ENCODE assay signal across 1 cellular context in the genomic region with DNA sequence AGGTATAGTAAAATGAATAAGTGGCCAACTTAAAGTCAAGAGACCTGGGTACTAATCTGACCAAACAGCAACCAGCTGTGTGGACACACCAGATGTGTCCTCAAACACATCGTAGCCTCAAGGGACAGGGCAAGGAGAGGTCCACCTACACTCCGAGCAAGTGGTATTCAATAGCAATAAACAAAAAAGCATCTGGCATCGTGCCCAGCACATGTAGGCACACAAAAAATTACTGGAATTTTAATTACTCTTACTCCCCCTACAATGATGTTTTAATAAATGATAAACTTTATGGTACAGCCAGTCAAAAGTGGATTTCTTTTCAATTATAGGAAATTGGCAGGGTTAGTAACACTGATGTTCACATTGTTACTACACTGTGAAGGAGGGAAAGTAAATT.
A peak's percentile ranks its signal among the peaks of the same experiment; 100 is the strongest.
TF ChIP-seq lines count a peak whose summit lies in the region.

No MANE protein-coding gene starts in this region.

TF ChIP-seq in Ishikawa, 13 proteins besides CTCF, POLR2A, EP300 and RAD21 (continued from another document):
- TF ChIP-seq, protein P1, sequence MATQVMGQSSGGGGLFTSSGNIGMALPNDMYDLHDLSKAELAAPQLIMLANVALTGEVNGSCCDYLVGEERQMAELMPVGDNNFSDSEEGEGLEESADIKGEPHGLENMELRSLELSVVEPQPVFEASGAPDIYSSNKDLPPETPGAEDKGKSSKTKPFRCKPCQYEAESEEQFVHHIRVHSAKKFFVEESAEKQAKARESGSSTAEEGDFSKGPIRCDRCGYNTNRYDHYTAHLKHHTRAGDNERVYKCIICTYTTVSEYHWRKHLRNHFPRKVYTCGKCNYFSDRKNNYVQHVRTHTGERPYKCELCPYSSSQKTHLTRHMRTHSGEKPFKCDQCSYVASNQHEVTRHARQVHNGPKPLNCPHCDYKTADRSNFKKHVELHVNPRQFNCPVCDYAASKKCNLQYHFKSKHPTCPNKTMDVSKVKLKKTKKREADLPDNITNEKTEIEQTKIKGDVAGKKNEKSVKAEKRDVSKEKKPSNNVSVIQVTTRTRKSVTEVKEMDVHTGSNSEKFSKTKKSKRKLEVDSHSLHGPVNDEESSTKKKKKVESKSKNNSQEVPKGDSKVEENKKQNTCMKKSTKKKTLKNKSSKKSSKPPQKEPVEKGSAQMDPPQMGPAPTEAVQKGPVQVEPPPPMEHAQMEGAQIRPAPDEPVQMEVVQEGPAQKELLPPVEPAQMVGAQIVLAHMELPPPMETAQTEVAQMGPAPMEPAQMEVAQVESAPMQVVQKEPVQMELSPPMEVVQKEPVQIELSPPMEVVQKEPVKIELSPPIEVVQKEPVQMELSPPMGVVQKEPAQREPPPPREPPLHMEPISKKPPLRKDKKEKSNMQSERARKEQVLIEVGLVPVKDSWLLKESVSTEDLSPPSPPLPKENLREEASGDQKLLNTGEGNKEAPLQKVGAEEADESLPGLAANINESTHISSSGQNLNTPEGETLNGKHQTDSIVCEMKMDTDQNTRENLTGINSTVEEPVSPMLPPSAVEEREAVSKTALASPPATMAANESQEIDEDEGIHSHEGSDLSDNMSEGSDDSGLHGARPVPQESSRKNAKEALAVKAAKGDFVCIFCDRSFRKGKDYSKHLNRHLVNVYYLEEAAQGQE (IDR thresholded peaks at IDR 0.05; ENCODE audit: low read depth): no peak
- TF ChIP-seq EGR1 (IDR thresholded peaks at IDR 0.05): 0 out of 2 replicates have a peak, but pooled peaks have one; percentile 11
- no peak for TF ChIP-seq ZBTB7A (IDR thresholded peaks at IDR 0.05; ENCODE audit: low read depth)
- TF ChIP-seq TCF12 (IDR thresholded peaks at IDR 0.05; ENCODE audit: low read depth): peak; percentile 48; the same call in 1 of the 2 replicates
- TF ChIP-seq TEAD4 (IDR thresholded peaks at IDR 0.05): peak; percentile 90
- TF ChIP-seq CEBPB (IDR thresholded peaks at IDR 0.05): 0 out of 2 replicates have a peak, but pooled peaks have one; percentile 15
- TF ChIP-seq MAX (IDR thresholded peaks at IDR 0.05): peak; percentile 78
- TF ChIP-seq TAF1 (IDR thresholded peaks at IDR 0.05; ENCODE audit: low read depth): no peak
- TF ChIP-seq NFIC (IDR thresholded peaks at IDR 0.05): peak; percentile 94
